Comparison of ENCODE assay signal across 37 cellular contexts in genomic region chr20:57563522-57563921, GRCh38. TPM values are rescaled to one million over a fixed set of nuclear protein-coding genes. Genes with fewer than 3 reads are reported as not detected.
"Had no signal": no experiment of that assay in that cellular context is flagged by ENCODE, and none has a peak within 500 bp of the region (broad histone marks: within the 10 kb centered on the region; RNA-seq: fewer than 3 reads in every experiment).

No MANE protein-coding gene starts in this region.

- H3K27me3 ChIP-seq: ascending aorta, cardiac muscle cell had no signal

- H3K27ac ChIP-seq: ascending aorta, cardiac muscle cell, KMS-11, PC-9, RWPE1, WERI-Rb-1 had no signal

- DNase-seq: activated CD4-positive, alpha-beta memory T cell treated with anti-CD3 and anti-CD28 coated beads, Interleukin-2, amount 10 ng/mL, durations not matched to agents 7 days and 5 days; activated CD4-positive, alpha-beta T cell treated with anti-CD3 and anti-CD28 coated beads for 1 hour; activated CD4-positive, alpha-beta T cell treated with anti-CD3 and anti-CD28 coated beads for 48 hours; activated CD4-positive, CD25-positive, alpha-beta regulatory T cell; activated CD8-positive, alpha-beta memory T cell treated with anti-CD3 and anti-CD28 coated beads for 24 hours; activated effector memory CD4-positive, alpha-beta T cell treated with anti-CD3 and anti-CD28 coated beads, Interleukin-2, amount 50 U/mL, for 16 hours; activated naive CD4-positive, alpha-beta T cell; activated naive CD4-positive, alpha-beta T cell treated with anti-CD3 and anti-CD28 coated beads, Interleukin-2, amount 50 U/mL, for 16 hours; activated naive CD8-positive, alpha-beta T cell treated with anti-CD3 and anti-CD28 coated beads for 36 hours; activated T-cell treated with anti-CD3 and anti-CD28 coated beads, Interleukin-2, amount 50 U/mL, for 1 hour; activated T-cell treated with anti-CD3 and anti-CD28 coated beads, Interleukin-2, amount 50 U/mL, for 72 hours; amygdala; MM.1S; MV-4-11; NCI-H1092; NCI-H1436 treated with DMSO at 0.1 percent for 48 hours; NCI-H1694 treated with DMSO at 0.1 percent for 48 hours; NCI-H2029; NCI-H345; NCI-H510A; NCI-H526; NCI-H748 treated with DMSO at 0.1 percent for 48 hours; NK-92 treated with Interleukin-12 subunit alpha and Interleukin-12 subunit beta, amount 100 ng/mL, for 24 hours; PC-9; SW 1271; T1000; WERI-Rb-1 had no signal

- H3K4me1 ChIP-seq: ascending aorta had no signal

- H3K4me3 ChIP-seq: ascending aorta, cardiac muscle cell, PC-9 had no signal

- FAIRE-seq: RCC 7860 had no signal

- H3K36me3 ChIP-seq: ascending aorta, cardiac muscle cell, WERI-Rb-1 had no signal

- H3K9ac ChIP-seq: KMS-11 had no signal

- ATAC-seq: activated T-cell treated with anti-CD3 and anti-CD28 coated beads, Interleukin-2, amount 50 U/mL, for 72 hours; activated T-helper 17 cell treated with anti-CD3 and anti-CD28 coated beads, Interleukin-2, amount 50 U/mL, for 72 hours; Right ventricle myocardium inferior had no signal

- H3K9me3 ChIP-seq: ascending aorta had no signal

RNA-seq across cellular contexts. Expression of gene PCK1, which starts 2.6 kb away (rescaled TPM):
- total RNA-seq: activated CD4-positive, alpha-beta memory T cell treated with anti-CD3 and anti-CD28 coated beads, Interleukin-2, amount 10 ng/mL, durations not matched to agents 7 days and 5 days; activated naive CD8-positive, alpha-beta T cell treated with anti-CD3 and anti-CD28 coated beads for 36 hours; activated T-cell treated with anti-CD3 and anti-CD28 coated beads, Interleukin-2, amount 50 U/mL, for 72 hours; activated T-helper 17 cell treated with anti-CD3 and anti-CD28 coated beads, Interleukin-2, amount 50 U/mL, for 72 hours; LHCN-M2; PC-9; T-helper 1 cell treated with Interleukin-12 subunit alpha and Interleukin-12 subunit beta and Interleukin-4 antibody, amounts not matched to agents 30 ng/mL and 1 ng/mL, for 36 hours; T-helper 2 cell treated with Interferon-gamma antibody and Interleukin-4, amounts not matched to agents 100 ng/mL and 5 ng/mL, for 36 hours had no signal
- polyA plus RNA-seq: cardiac muscle cell had no signal

RNA-seq across cellular contexts. Expression of gene CTCFL, which starts 38.6 kb away (rescaled TPM):
- total RNA-seq: activated CD4-positive, alpha-beta memory T cell treated with anti-CD3 and anti-CD28 coated beads, Interleukin-2, amount 10 ng/mL, durations not matched to agents 7 days and 5 days; activated naive CD8-positive, alpha-beta T cell treated with anti-CD3 and anti-CD28 coated beads for 36 hours; activated T-cell treated with anti-CD3 and anti-CD28 coated beads, Interleukin-2, amount 50 U/mL, for 72 hours; activated T-helper 17 cell treated with anti-CD3 and anti-CD28 coated beads, Interleukin-2, amount 50 U/mL, for 72 hours; ascending aorta; LHCN-M2; PC-9; Right ventricle myocardium inferior; T-helper 1 cell treated with Interleukin-12 subunit alpha and Interleukin-12 subunit beta and Interleukin-4 antibody, amounts not matched to agents 30 ng/mL and 1 ng/mL, for 36 hours; T-helper 2 cell treated with Interferon-gamma antibody and Interleukin-4, amounts not matched to agents 100 ng/mL and 5 ng/mL, for 36 hours had no signal
- polyA plus RNA-seq: cardiac muscle cell had no signal

RNA-seq across cellular contexts. Expression of gene ZBP1, which starts 56.7 kb away (rescaled TPM):
- total RNA-seq: ascending aorta, cardiac muscle cell, LHCN-M2, PC-9 had no signal
- polyA plus RNA-seq: cardiac muscle cell had no signal
